In the genomic region with DNA sequence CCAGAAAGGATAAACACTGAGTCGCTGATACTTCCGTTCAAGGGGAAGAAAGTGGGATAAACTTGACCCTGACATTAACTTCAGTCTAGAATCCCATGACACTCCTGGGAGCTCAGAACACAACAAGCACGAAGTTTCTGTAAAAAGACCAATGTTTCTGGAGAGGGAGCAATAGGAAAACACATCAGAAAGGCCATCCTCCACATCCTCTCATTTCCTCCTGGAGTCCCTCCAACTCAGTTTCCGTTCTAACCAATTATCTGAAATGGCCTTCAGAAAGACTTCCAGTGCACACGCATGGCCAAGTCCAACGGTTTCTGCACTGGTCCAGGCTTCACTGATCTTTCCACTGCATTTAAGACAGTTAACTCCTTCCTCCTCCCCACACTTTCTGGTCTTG, we compare ENCODE assay signal across 2 cellular contexts.
TF ChIP-seq lines count a peak whose summit lies in the region.

No MANE protein-coding gene starts in this region.

TF ChIP-seq in liver, 16 proteins besides CTCF, POLR2A, EP300 and RAD21 (continued from another document):
- TF ChIP-seq, protein P1, sequence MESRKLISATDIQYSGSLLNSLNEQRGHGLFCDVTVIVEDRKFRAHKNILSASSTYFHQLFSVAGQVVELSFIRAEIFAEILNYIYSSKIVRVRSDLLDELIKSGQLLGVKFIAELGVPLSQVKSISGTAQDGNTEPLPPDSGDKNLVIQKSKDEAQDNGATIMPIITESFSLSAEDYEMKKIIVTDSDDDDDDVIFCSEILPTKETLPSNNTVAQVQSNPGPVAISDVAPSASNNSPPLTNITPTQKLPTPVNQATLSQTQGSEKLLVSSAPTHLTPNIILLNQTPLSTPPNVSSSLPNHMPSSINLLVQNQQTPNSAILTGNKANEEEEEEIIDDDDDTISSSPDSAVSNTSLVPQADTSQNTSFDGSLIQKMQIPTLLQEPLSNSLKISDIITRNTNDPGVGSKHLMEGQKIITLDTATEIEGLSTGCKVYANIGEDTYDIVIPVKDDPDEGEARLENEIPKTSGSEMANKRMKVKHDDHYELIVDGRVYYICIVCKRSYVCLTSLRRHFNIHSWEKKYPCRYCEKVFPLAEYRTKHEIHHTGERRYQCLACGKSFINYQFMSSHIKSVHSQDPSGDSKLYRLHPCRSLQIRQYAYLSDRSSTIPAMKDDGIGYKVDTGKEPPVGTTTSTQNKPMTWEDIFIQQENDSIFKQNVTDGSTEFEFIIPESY (IDR thresholded peaks at IDR 0.05), result no peak
- TF ChIP-seq, protein P2, sequence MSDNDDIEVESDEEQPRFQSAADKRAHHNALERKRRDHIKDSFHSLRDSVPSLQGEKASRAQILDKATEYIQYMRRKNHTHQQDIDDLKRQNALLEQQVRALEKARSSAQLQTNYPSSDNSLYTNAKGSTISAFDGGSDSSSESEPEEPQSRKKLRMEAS (IDR thresholded peaks at IDR 0.05), result peak; percentile 60
- peak; percentile 60 to 65 for TF ChIP-seq RXRA (IDR thresholded peaks at IDR 0.05)
- TF ChIP-seq NR2F2 (IDR thresholded peaks at IDR 0.05), result peak; percentile 97
- TF ChIP-seq EGR1 (IDR thresholded peaks at IDR 0.05; ENCODE audit: low read depth in 2 of 2), result peak in 1 of 2 donors; percentile 40
- TF ChIP-seq HNF4A (conservative IDR thresholded peaks at IDR 0.05), result peak in 1 of 2 donors; percentile 16
- no peak for TF ChIP-seq FOXA1 (IDR thresholded peaks at IDR 0.05)
- no peak for TF ChIP-seq TAF1 (conservative IDR thresholded peaks at IDR 0.05)
- TF ChIP-seq, protein P3, sequence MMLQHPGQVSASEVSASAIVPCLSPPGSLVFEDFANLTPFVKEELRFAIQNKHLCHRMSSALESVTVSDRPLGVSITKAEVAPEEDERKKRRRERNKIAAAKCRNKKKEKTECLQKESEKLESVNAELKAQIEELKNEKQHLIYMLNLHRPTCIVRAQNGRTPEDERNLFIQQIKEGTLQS (IDR thresholded peaks at IDR 0.05), result no peak
- peak; percentile 56 for TF ChIP-seq SP1 (IDR thresholded peaks at IDR 0.05)
- TF ChIP-seq FOXA2 (IDR thresholded peaks at IDR 0.05), result no peak

TF ChIP-seq in HepG2, 621 proteins besides CTCF, POLR2A, EP300 and RAD21:
- TF ChIP-seq, protein P4, sequence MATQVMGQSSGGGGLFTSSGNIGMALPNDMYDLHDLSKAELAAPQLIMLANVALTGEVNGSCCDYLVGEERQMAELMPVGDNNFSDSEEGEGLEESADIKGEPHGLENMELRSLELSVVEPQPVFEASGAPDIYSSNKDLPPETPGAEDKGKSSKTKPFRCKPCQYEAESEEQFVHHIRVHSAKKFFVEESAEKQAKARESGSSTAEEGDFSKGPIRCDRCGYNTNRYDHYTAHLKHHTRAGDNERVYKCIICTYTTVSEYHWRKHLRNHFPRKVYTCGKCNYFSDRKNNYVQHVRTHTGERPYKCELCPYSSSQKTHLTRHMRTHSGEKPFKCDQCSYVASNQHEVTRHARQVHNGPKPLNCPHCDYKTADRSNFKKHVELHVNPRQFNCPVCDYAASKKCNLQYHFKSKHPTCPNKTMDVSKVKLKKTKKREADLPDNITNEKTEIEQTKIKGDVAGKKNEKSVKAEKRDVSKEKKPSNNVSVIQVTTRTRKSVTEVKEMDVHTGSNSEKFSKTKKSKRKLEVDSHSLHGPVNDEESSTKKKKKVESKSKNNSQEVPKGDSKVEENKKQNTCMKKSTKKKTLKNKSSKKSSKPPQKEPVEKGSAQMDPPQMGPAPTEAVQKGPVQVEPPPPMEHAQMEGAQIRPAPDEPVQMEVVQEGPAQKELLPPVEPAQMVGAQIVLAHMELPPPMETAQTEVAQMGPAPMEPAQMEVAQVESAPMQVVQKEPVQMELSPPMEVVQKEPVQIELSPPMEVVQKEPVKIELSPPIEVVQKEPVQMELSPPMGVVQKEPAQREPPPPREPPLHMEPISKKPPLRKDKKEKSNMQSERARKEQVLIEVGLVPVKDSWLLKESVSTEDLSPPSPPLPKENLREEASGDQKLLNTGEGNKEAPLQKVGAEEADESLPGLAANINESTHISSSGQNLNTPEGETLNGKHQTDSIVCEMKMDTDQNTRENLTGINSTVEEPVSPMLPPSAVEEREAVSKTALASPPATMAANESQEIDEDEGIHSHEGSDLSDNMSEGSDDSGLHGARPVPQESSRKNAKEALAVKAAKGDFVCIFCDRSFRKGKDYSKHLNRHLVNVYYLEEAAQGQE (IDR thresholded peaks at IDR 0.05; ENCODE audit: borderline replicate concordance in 1 of 2, low read depth in 1 of 2, low read length in 2 of 2), result no peak
- TF ChIP-seq BHLHE40 (IDR thresholded peaks at IDR 0.05; ENCODE audit: low read length) (no peak), EEA1 (CRISPR knock-in tag; IDR thresholded peaks at IDR 0.05; ENCODE audit: borderline replicate concordance) (no peak), XBP1 (CRISPR knock-in tag; IDR thresholded peaks at IDR 0.05) (no peak), KAT2B (IDR thresholded peaks at IDR 0.05; ENCODE audit: borderline replicate concordance, low read depth, low read length) (no peak), ZNF230 (CRISPR knock-in tag; IDR thresholded peaks at IDR 0.05) (no peak), ZNF496 (CRISPR knock-in tag; IDR thresholded peaks at IDR 0.05; ENCODE audit: insufficient replicate concordance) (no peak), ZFP82 (CRISPR knock-in tag; IDR thresholded peaks at IDR 0.05; ENCODE audit: borderline replicate concordance) (no peak), ZNF446 (CRISPR knock-in tag; IDR thresholded peaks at IDR 0.05) (no peak), SIX4 (CRISPR knock-in tag; IDR thresholded peaks at IDR 0.05) (no peak), SNAPC2 (CRISPR knock-in tag; IDR thresholded peaks at IDR 0.05) (no peak), BRD4 (CRISPR knock-in tag; IDR thresholded peaks at IDR 0.05) (no peak), ZMYM4 (CRISPR knock-in tag; IDR thresholded peaks at IDR 0.05) (no peak), PAWR (CRISPR knock-in tag; IDR thresholded peaks at IDR 0.05; ENCODE audit: borderline replicate concordance) (no peak)
- TF ChIP-seq, protein P5, sequence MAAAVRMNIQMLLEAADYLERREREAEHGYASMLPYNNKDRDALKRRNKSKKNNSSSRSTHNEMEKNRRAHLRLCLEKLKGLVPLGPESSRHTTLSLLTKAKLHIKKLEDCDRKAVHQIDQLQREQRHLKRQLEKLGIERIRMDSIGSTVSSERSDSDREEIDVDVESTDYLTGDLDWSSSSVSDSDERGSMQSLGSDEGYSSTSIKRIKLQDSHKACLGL (CRISPR knock-in tag; IDR thresholded peaks at IDR 0.05), result no peak
- TF ChIP-seq, protein P6, sequence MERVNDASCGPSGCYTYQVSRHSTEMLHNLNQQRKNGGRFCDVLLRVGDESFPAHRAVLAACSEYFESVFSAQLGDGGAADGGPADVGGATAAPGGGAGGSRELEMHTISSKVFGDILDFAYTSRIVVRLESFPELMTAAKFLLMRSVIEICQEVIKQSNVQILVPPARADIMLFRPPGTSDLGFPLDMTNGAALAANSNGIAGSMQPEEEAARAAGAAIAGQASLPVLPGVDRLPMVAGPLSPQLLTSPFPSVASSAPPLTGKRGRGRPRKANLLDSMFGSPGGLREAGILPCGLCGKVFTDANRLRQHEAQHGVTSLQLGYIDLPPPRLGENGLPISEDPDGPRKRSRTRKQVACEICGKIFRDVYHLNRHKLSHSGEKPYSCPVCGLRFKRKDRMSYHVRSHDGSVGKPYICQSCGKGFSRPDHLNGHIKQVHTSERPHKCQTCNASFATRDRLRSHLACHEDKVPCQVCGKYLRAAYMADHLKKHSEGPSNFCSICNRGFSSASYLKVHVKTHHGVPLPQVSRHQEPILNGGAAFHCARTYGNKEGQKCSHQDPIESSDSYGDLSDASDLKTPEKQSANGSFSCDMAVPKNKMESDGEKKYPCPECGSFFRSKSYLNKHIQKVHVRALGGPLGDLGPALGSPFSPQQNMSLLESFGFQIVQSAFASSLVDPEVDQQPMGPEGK (CRISPR knock-in tag; IDR thresholded peaks at IDR 0.05), result no peak
TF ChIP-seq in HepG2: peak in this region for 0.
